Comparison of ENCODE assay signal across 8 cellular contexts in the genomic region with DNA sequence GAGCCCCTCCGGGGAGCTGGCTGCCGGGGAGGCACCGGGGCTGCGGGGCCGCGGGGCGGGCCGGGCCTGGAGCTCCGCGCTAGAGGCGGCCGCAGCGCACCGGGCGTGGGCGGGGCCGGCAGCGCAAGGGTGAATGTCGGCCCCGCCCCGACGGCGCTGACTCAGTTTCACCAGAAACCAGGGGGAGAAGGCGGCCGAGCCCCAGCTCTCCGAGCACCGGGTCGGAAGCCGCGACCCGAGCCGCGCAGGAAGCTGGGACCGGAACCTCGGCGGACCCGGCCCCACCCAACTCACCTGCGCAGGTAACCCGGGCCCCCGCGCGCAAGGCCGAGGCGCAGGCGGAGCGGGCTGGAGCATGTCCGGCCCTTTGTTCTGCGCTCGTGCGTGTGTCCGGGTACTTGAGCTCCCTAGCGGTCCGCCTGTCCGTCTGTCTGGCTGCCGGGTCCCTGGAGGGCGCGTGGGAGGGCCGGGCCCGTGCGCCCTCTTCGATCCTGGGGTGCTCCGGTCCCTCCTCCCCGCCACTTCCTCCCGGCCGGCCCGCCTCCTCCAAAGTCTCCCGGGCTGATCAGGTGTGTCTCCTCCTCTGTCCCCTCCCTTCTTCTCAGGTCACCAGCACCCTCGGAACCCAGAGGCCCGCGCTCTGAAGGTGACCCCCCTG. TPM values are rescaled to one million over a fixed set of nuclear protein-coding genes. Genes with fewer than 3 reads are reported as not detected.
DNase-seq lines count a peak whose midpoint lies in the region; ATAC-seq and FAIRE-seq lines count a peak whose summit lies in the region.

A gene with protein sequence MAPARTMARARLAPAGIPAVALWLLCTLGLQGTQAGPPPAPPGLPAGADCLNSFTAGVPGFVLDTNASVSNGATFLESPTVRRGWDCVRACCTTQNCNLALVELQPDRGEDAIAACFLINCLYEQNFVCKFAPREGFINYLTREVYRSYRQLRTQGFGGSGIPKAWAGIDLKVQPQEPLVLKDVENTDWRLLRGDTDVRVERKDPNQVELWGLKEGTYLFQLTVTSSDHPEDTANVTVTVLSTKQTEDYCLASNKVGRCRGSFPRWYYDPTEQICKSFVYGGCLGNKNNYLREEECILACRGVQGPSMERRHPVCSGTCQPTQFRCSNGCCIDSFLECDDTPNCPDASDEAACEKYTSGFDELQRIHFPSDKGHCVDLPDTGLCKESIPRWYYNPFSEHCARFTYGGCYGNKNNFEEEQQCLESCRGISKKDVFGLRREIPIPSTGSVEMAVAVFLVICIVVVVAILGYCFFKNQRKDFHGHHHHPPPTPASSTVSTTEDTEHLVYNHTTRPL (plus strand): TSS at position 164 of the 658 bp plus-strand sequence. CDS start 507 bp downstream, outside the sequence.

- H3K27ac Mint-ChIP-seq in naive B cell, result peak within 1 kb of the TSS in 5 of 6 donors; percentile 10 to 84 (median 69)

- H3K4me1 ChIP-seq in ectodermal cell (ENCODE audit: control insufficient read depth, insufficient read depth, low read length), result peaks cover 10% of the 10 kb centered on the region

- peak within 1 kb of the TSS; percentile 87 to 94 (median 92) for H3K4me3 Mint-ChIP-seq in naive B cell

- no peaks in the 10 kb centered on the region for H3K36me3 Mint-ChIP-seq in naive B cell

- H3K36me3 ChIP-seq in ectodermal cell (ENCODE audit: control insufficient read depth, insufficient read depth, low read length), result no peaks in the 10 kb centered on the region

- no peaks in the 10 kb centered on the region for H3K9me3 ChIP-seq in ectodermal cell (ENCODE audit: control insufficient read depth, low read length)

- ATAC-seq in naive B cell (ENCODE audit: low read depth in 2 of 2), result peak; percentile 50 to 52
- ATAC-seq in stimulated activated naive CD8-positive, alpha-beta T cell treated with anti-CD3 and anti-CD28 coated beads, Interleukin-15, Interleukin-2, amounts not matched to agents 100 U/mL and 50 U/mL, for 24 hours, result peak; percentile 83

- H3K4me3 ChIP-seq in ectodermal cell (ENCODE audit: insufficient read depth, low read depth, low read length), result peak within 1 kb of the TSS; percentile 49

- DNase-seq in NCI-H2081 (lab: John Stamatoyannopoulos, UW), result peak; percentile 44 to 61
- no peak for DNase-seq in NCI-H2081 treated with DMSO at 0.1 percent for 48 hours (lab: John Stamatoyannopoulos, UW)
- peak; percentile 62 to 78 for DNase-seq in activated CD4-positive, alpha-beta T cell treated with anti-CD3 and anti-CD28 coated beads for 24 hours (ENCODE audit: low read depth in 2 of 2)
- peak; percentile 26 for DNase-seq in naive B cell
- peak; percentile 86 for DNase-seq in stimulated activated naive CD8-positive, alpha-beta T cell treated with anti-CD3 and anti-CD28 coated beads, Interleukin-15, Interleukin-2, amounts not matched to agents 100 U/mL and 50 U/mL, for 24 hours
- no peak for DNase-seq in occipital lobe (lab: John Stamatoyannopoulos, UW)
- DNase-seq in HTR-8/SVneo (ENCODE audit: insufficient read length, low spot score), result no peak

- no peaks in the 10 kb centered on the region for H3K27me3 Mint-ChIP-seq in naive B cell

- peaks cover 27 to 43% (median 39%) of the 10 kb centered on the region in 3 donors for H3K4me1 Mint-ChIP-seq in naive B cell

- H3K27ac ChIP-seq in ectodermal cell (ENCODE audit: insufficient read depth, low read depth, low read length, poor library complexity, severe bottlenecking), result no peak within 1 kb of the TSS

- WGBS in ectodermal cell, 2 experiments, result 0% methylated on average over 70 of the region's 70 CpGs

- H3K27me3 ChIP-seq in ectodermal cell (ENCODE audit: control insufficient read depth, insufficient read depth, low read length, poor library complexity, severe bottlenecking), result peaks cover 48% of the 10 kb centered on the region

- FAIRE-seq in HTR-8/SVneo (lab: Jason Lieb, UNC), result no peak

- no peaks in the 10 kb centered on the region for H3K9me3 Mint-ChIP-seq in naive B cell

RNA-seq across cellular contexts. Expression of the gene that starts here (rescaled TPM):
- polyA plus RNA-seq in ectodermal cell (2013, experiment 1 of 4), result 7.4 TPM
- polyA plus RNA-seq in ectodermal cell (2013, experiment 2 of 4), result 9.6 TPM
- polyA plus RNA-seq in ectodermal cell (2013, experiment 3 of 4), result 8.1 TPM
- 9.8 TPM for polyA plus RNA-seq in ectodermal cell (2013, experiment 4 of 4)
- 1 to 10 TPM; 3.8 to 7.0 (median 5.4) TPM for polyA plus RNA-seq in naive B cell (ENCODE audit: low read depth in 6 of 6)
- 5.1 TPM for total RNA-seq in occipital lobe

Comparison
In these comparisons a context has a peak if more than half of its experiments do, and no peak if none do; other contexts are left out.
1. DNase-seq: peak in NCI-H2081 (2 of 2), activated CD4-positive, alpha-beta T cell treated with anti-CD3 and anti-CD28 coated beads for 24 hours (2 of 2), naive B cell (single experiment) and stimulated activated naive CD8-positive, alpha-beta T cell treated with anti-CD3 and anti-CD28 coated beads, Interleukin-15, Interleukin-2, amounts not matched to agents 100 U/mL and 50 U/mL, for 24 hours (single experiment); none in NCI-H2081 treated with DMSO at 0.1 percent for 48 hours (single experiment), occipital lobe (single experiment) and HTR-8/SVneo (single experiment).